In genomic region chr20:11155156-11155805, GRCh38 we compare ENCODE assay signal across 23 cellular contexts.
DNase-seq lines count a peak whose midpoint lies in the region; ATAC-seq lines count a peak whose summit lies in the region.
"Had no signal": no experiment of that assay in that cellular context is flagged by ENCODE, and none has a peak within 500 bp of the region (broad histone marks: within the 10 kb centered on the region; RNA-seq: fewer than 3 reads in every experiment).

No MANE protein-coding gene starts in this region.

- no peak for ATAC-seq in GM19455 (IDR thresholded peaks at IDR 0.05; ENCODE audit: unreplicated experiment)
- no peak for ATAC-seq in HG02610 (IDR thresholded peaks at IDR 0.05; ENCODE audit: unreplicated experiment)
- ATAC-seq: activated CD4-positive, CD25-positive, alpha-beta regulatory T cell treated with anti-CD3 and anti-CD28 coated beads, Interleukin-2, amount 50 U/mL, for 24 hours; activated CD8-positive, alpha-beta T cell treated with anti-CD3 and anti-CD28 coated beads for 36 hours; left cardiac atrium; naive thymus-derived CD4-positive, alpha-beta T cell; Panc1 had no signal

- DNase-seq in SHP77 (lab: John Stamatoyannopoulos, UW): peak; percentile 7 to 13
- no peak for DNase-seq in SHP77 treated with DMSO at 0.1 percent for 48 hours (lab: John Stamatoyannopoulos, UW)
- DNase-seq in NCI-H1092 (lab: John Stamatoyannopoulos, UW): peak; percentile 9
- peak; percentile 66 for DNase-seq in dermis blood vessel endothelial cell
- DNase-seq in mesenteric fat pad (ENCODE audit: low spot score): no peak
- DNase-seq: activated CD8-positive, alpha-beta T cell treated with anti-CD3 and anti-CD28 coated beads for 36 hours; activated effector memory CD4-positive, alpha-beta T cell treated with Interleukin-2 at 50 U/mL for 16 hours; activated naive CD8-positive, alpha-beta T cell treated with anti-CD3 and anti-CD28 coated beads, Interleukin-2, amount 10 ng/mL, durations not matched to agents 7 days and 5 days; activated T-cell treated with anti-CD3 and anti-CD28 coated beads for 4 hours; caudate nucleus; HCEC 1CT; head of caudate nucleus; left cardiac atrium; mesenchymal stem cell; naive thymus-derived CD4-positive, alpha-beta T cell; NCI-H1694; NCI-H226; nucleus accumbens; T-helper 1 cell had no signal

Comparison
In these comparisons a context has a peak if more than half of its experiments do, and no peak if none do; other contexts are left out.
1. DNase-seq: peak in SHP77 (2 of 2), NCI-H1092 (single experiment) and dermis blood vessel endothelial cell (single experiment); none in SHP77 treated with DMSO at 0.1 percent for 48 hours (single experiment) and mesenteric fat pad (single experiment).